In genomic region chr2:118044103-118044716, GRCh38 we compare ENCODE assay signal across 22 cellular contexts.
"Had no signal": no experiment of that assay in that cellular context is flagged by ENCODE, and none has a peak within 500 bp of the region (broad histone marks: within the 10 kb centered on the region; RNA-seq: fewer than 3 reads in every experiment).

No MANE protein-coding gene starts in this region.

- H3K4me3 ChIP-seq: esophagus squamous epithelium, gastroesophageal sphincter, neural progenitor cell, ovary, right atrium auricular region, smooth muscle cell, suprapubic skin, thyroid gland, upper lobe of right lung, vagina had no signal

- H3K27ac ChIP-seq: esophagus squamous epithelium, gastroesophageal sphincter, neural progenitor cell, ovary, right atrium auricular region, suprapubic skin, thyroid gland, upper lobe of right lung, vagina had no signal

- H3K9ac ChIP-seq: neural progenitor cell had no signal

- H3K4me1 ChIP-seq: esophagus squamous epithelium, gastroesophageal sphincter, neural progenitor cell, right atrium auricular region, thyroid gland, vagina had no signal

- H3K27ac Mint-ChIP-seq: dendritic cell treated with granulocyte-macrophage colony-stimulating factor and Interleukin-4, amounts not matched to agents 40 ng/mL and 50 ng/mL, for 4 days; effector memory CD8-positive, alpha-beta T cell; memory B cell; natural killer cell treated with Interleukin-12 subunit alpha and Interleukin-12 subunit beta and Interleukin-15 and Interleukin-18, amount 100 ng/mL, for 72 hours; neural progenitor cell had no signal

- H2AFZ ChIP-seq: neural progenitor cell had no signal

- H3K4me2 ChIP-seq: neural progenitor cell, smooth muscle cell had no signal

- ATAC-seq: effector memory CD8-positive, alpha-beta T cell; gastroesophageal sphincter; left lobe of liver; upper lobe of right lung had no signal

- H3K4me3 Mint-ChIP-seq: dendritic cell treated with granulocyte-macrophage colony-stimulating factor and Interleukin-4, amounts not matched to agents 40 ng/mL and 50 ng/mL, for 4 days; effector memory CD8-positive, alpha-beta T cell; memory B cell; natural killer cell treated with Interleukin-12 subunit alpha and Interleukin-12 subunit beta and Interleukin-15 and Interleukin-18, amount 100 ng/mL, for 72 hours; neural progenitor cell had no signal

- H3K9me3 Mint-ChIP-seq: dendritic cell treated with granulocyte-macrophage colony-stimulating factor and Interleukin-4, amounts not matched to agents 40 ng/mL and 50 ng/mL, for 4 days; effector memory CD8-positive, alpha-beta T cell; memory B cell; natural killer cell treated with Interleukin-12 subunit alpha and Interleukin-12 subunit beta and Interleukin-15 and Interleukin-18, amount 100 ng/mL, for 72 hours; neural progenitor cell had no signal

- H3K36me3 Mint-ChIP-seq: memory B cell; natural killer cell treated with Interleukin-12 subunit alpha and Interleukin-12 subunit beta and Interleukin-15 and Interleukin-18, amount 100 ng/mL, for 72 hours; neural progenitor cell had no signal

- DNase-seq: effector memory CD8-positive, alpha-beta T cell; esophagus squamous epithelium; foreskin fibroblast; glutamatergic neuron; islet precursor cell; midbrain; nucleus accumbens; ovary; stimulated activated CD4-positive, alpha-beta T cell treated with anti-CD3 and anti-CD28 coated beads, Interleukin-2, amount 100 ng/mL, for 48 hours; stimulated activated naive CD8-positive, alpha-beta T cell treated with anti-CD3 and anti-CD28 coated beads, Interleukin-15, Interleukin-2, amounts not matched to agents 100 U/mL and 50 U/mL, for 24 hours; thyroid gland; upper lobe of right lung had no signal

- H3K36me3 ChIP-seq: esophagus squamous epithelium, gastroesophageal sphincter, neural progenitor cell, ovary, right atrium auricular region, suprapubic skin, thyroid gland, upper lobe of right lung, vagina had no signal

- H3K27me3 ChIP-seq: ovary, right atrium auricular region, thyroid gland, vagina had no signal

- H3K9me3 ChIP-seq: esophagus squamous epithelium, gastroesophageal sphincter, ovary, right atrium auricular region, suprapubic skin, thyroid gland, upper lobe of right lung, vagina had no signal
